4 cellular contexts compared by ENCODE assay signal in the genomic region with DNA sequence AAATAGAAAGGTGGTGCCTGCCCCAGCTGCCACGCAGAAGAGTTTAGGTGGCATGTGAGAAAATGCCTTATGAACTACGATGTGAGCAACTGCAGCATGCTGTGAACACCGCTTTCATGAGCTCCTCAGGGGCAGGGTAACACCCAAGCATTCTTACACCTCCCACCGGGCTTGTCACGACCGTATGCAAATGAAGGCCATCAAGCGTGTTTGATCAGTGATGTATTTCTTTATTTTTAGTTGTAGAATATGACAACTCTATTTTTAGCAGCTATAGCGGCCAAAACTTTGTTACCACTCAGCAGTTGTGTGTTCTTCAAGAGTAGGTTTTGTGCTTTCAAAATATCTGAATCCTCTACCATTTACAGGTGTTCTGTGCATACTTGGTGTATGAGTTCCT. TPM values are rescaled to one million over a fixed set of nuclear protein-coding genes. Genes with fewer than 3 reads are reported as not detected.
"Had no signal": no experiment of that assay in that cellular context is flagged by ENCODE, and none has a peak within 500 bp of the region (broad histone marks: within the 10 kb centered on the region; RNA-seq: fewer than 3 reads in every experiment).

No MANE protein-coding gene starts in this region.

RNA-seq across cellular contexts. Expression of gene SAMD11, which starts 58.1 kb away (rescaled TPM):
- total RNA-seq: activated naive CD4-positive, alpha-beta T cell treated with anti-CD3 and anti-CD28 coated beads for 36 hours; activated T-cell treated with anti-CD3 and anti-CD28 coated beads, Interleukin-2, amount 50 U/mL, for 4 hours; endothelial cell of umbilical vein; natural killer cell treated with Interleukin-12 subunit alpha and Interleukin-12 subunit beta and Interleukin-15 and Interleukin-18, amount 100 ng/mL, for 72 hours had no signal
